ENCODE assay signal across 25 cellular contexts in the genomic region with DNA sequence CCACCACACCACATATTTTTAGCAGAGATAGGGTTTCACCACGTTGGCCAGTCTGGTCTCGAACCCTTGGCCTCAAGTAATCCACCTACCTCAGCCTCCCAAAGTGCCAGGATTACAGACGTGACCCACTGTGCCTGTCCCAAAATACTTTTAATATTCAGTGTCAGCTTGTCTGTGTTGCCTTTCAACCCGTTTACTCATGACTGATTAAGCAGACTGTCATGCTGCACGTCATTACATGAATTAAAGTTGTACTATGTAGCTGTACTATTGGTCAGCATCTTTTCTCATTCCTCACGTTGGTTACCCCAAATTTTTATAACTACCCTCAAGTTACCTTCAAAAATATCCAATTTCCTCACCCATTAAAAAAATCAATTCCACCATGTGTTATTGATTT. TPM values are rescaled to one million over a fixed set of nuclear protein-coding genes. Genes with fewer than 3 reads are reported as not detected.
"Had no signal": no experiment of that assay in that cellular context is flagged by ENCODE, and none has a peak within 500 bp of the region (broad histone marks: within the 10 kb centered on the region; RNA-seq: fewer than 3 reads in every experiment).

No MANE protein-coding gene starts in this region.

- H3K36me3 Mint-ChIP-seq: naive B cell; stimulated activated effector memory CD8-positive, alpha-beta T cell treated with anti-CD3 and anti-CD28 coated beads, Interleukin-12 subunit alpha, Interleukin-12 subunit beta, amount 100 ng/mL, for 72 hours; type B pancreatic cell had no signal

- H3K27ac ChIP-seq: coronary artery, gastroesophageal sphincter, psoas muscle, right lobe of liver, suprapubic skin, thyroid gland had no signal

- H3K4me3 ChIP-seq: coronary artery, gastroesophageal sphincter, lung, psoas muscle, right lobe of liver, suprapubic skin, thyroid gland had no signal

- H3K27me3 Mint-ChIP-seq: type B pancreatic cell had no signal

- H3K27me3 ChIP-seq: gastroesophageal sphincter, right lobe of liver, suprapubic skin, thyroid gland had no signal

- ATAC-seq: esophagus mucosa; gastroesophageal sphincter; left cardiac atrium; left ventricle myocardium superior; psoas muscle; right lobe of liver; stimulated activated effector memory CD8-positive, alpha-beta T cell treated with anti-CD3 and anti-CD28 coated beads, Interleukin-12 subunit alpha, Interleukin-12 subunit beta, amount 100 ng/mL, for 72 hours; stimulated activated naive CD8-positive, alpha-beta T cell treated with anti-CD3 and anti-CD28 coated beads, Interleukin-15, Interleukin-2, amounts not matched to agents 100 U/mL and 50 U/mL, for 24 hours had no signal

- H3K36me3 ChIP-seq: gastroesophageal sphincter, right lobe of liver, suprapubic skin, thyroid gland had no signal

- H3K27ac Mint-ChIP-seq: endodermal cell; immature natural killer cell; naive B cell; nephron progenitor cell; stimulated activated effector memory CD8-positive, alpha-beta T cell treated with anti-CD3 and anti-CD28 coated beads, Interleukin-12 subunit alpha, Interleukin-12 subunit beta, amount 100 ng/mL, for 72 hours; type B pancreatic cell had no signal

- DNase-seq: effector CD4-positive, alpha-beta T cell; endodermal cell; immature natural killer cell; kidney; left cardiac atrium; left ventricle myocardium superior; mesendoderm; naive B cell; nephron progenitor cell; psoas muscle; retina; right lobe of liver; stimulated activated CD4-positive, alpha-beta T cell treated with anti-CD3 and anti-CD28 coated beads, Interleukin-4, amount 100 ng/mL, for 1 hour; stimulated activated CD8-positive, alpha-beta memory T cell treated with anti-CD3 and anti-CD28 coated beads, Interleukin-4, amount 100 ng/mL, for 48 hours; stimulated activated naive CD8-positive, alpha-beta T cell treated with anti-CD3 and anti-CD28 coated beads, Interleukin-15, Interleukin-2, amounts not matched to agents 100 U/mL and 50 U/mL, for 24 hours; thyroid gland had no signal

- H3K9me3 ChIP-seq: gastroesophageal sphincter, psoas muscle, right lobe of liver, suprapubic skin, thyroid gland had no signal

- H3K4me3 Mint-ChIP-seq: endodermal cell; immature natural killer cell; naive B cell; nephron progenitor cell; stimulated activated effector memory CD8-positive, alpha-beta T cell treated with anti-CD3 and anti-CD28 coated beads, Interleukin-12 subunit alpha, Interleukin-12 subunit beta, amount 100 ng/mL, for 72 hours; type B pancreatic cell had no signal

- H3K9me3 Mint-ChIP-seq: stimulated activated effector memory CD8-positive, alpha-beta T cell treated with anti-CD3 and anti-CD28 coated beads, Interleukin-12 subunit alpha, Interleukin-12 subunit beta, amount 100 ng/mL, for 72 hours had no signal

- H3K4me1 ChIP-seq: gastroesophageal sphincter, psoas muscle, right lobe of liver, suprapubic skin, thyroid gland had no signal

- H3K4me1 Mint-ChIP-seq: endodermal cell; immature natural killer cell; naive B cell; stimulated activated effector memory CD8-positive, alpha-beta T cell treated with anti-CD3 and anti-CD28 coated beads, Interleukin-12 subunit alpha, Interleukin-12 subunit beta, amount 100 ng/mL, for 72 hours had no signal

RNA-seq across cellular contexts. Expression of a gene that starts 48.7 kb away (rescaled TPM):
- total RNA-seq: endothelial cell of umbilical vein, esophagus mucosa, fibroblast of villous mesenchyme, left cardiac atrium, left ventricle myocardium superior, right lobe of liver, suprapubic skin, thyroid gland had no signal
- polyA plus RNA-seq: endothelial cell of umbilical vein, immature natural killer cell had no signal
